Comparison of ENCODE assay signal across 10 cellular contexts in the genomic region with DNA sequence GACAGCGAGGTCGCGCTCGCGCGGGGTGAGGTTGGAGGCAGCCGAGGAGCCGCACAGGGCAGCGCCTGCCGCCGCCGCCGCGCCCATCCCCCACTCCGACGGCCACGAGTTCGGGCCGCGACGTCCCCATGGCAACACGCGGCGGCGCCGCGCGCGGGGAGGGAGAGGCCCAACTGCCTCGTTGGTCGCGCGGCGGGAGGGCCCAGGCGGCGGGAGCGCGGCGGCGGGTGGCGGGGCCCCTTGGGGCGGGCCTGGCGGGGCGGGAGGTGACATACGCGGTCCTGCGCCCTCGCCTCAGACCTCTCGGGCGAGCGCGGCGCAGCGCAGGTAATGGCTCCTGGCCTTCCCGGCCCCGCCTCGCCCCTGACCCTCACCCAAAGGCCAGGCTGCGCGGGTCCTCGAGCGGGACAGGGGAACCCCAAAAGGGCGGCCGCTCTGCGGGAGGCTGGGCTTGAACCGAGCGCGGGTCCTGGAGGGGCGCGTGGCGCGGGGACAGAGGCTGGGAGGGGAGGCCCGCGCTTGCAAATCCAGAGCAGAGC. TPM values are rescaled to one million over a fixed set of nuclear protein-coding genes. Genes with fewer than 3 reads are reported as not detected.
DNase-seq lines count a peak whose midpoint lies in the region; ATAC-seq and TF ChIP-seq lines count a peak whose summit lies in the region.
"Had no signal": no experiment of that assay in that cellular context is flagged by ENCODE, and none has a peak within 500 bp of the region (broad histone marks: within the 10 kb centered on the region; RNA-seq: fewer than 3 reads in every experiment).

A gene with protein sequence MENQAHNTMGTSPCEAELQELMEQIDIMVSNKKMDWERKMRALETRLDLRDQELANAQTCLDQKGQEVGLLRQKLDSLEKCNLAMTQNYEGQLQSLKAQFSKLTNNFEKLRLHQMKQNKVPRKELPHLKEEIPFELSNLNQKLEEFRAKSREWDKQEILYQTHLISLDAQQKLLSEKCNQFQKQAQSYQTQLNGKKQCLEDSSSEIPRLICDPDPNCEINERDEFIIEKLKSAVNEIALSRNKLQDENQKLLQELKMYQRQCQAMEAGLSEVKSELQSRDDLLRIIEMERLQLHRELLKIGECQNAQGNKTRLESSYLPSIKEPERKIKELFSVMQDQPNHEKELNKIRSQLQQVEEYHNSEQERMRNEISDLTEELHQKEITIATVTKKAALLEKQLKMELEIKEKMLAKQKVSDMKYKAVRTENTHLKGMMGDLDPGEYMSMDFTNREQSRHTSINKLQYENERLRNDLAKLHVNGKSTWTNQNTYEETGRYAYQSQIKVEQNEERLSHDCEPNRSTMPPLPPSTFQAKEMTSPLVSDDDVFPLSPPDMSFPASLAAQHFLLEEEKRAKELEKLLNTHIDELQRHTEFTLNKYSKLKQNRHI (plus strand): TSS at position 297 of the 539 bp plus-strand sequence. CDS start 1,518 bp downstream, outside the sequence.

- H3K9me3 ChIP-seq in breast epithelium: no peaks in the 10 kb centered on the region
- H3K9me3 ChIP-seq in stomach smooth muscle (ENCODE audit: control insufficient read depth in 2 of 2, low read length in 2 of 2): no peaks in the 10 kb centered on the region

- no peak within 1 kb of the TSS for H3K9ac ChIP-seq in stomach smooth muscle (ENCODE audit: low read length in 2 of 2)

- DNase-seq in activated CD4-positive, CD25-positive, alpha-beta regulatory T cell treated with anti-CD3 and anti-CD28 coated beads, Interleukin-2, amount 50 U/mL, for 72 hours: peak; percentile 30
- DNase-seq in NCI-H2196 (lab: John Stamatoyannopoulos, UW; ENCODE audit: unreplicated experiment) (peak; percentile 65), breast epithelium (ENCODE audit: low spot score in 2 of 2) (peak; percentile 22 to 65), left colon (peak; percentile 58 to 74)
- DNase-seq in stimulated activated naive CD4-positive, alpha-beta T cell treated with Interleukin-2 at 50 U/mL for 16 hours (lab: John Stamatoyannopoulos, UW): no peak

- ATAC-seq in activated CD4-positive, CD25-positive, alpha-beta regulatory T cell treated with anti-CD3 and anti-CD28 coated beads, Interleukin-2, amount 50 U/mL, for 24 hours: no peak
- ATAC-seq in left colon (peak; percentile 97), HG03175 (IDR thresholded peaks at IDR 0.05; ENCODE audit: unreplicated experiment) (no peak)

- intact Hi-C loops in breast epithelium (cut with DNase I; ENCODE audit: low total_unique reads): no loop called here
- intact Hi-C loops in left colon (cut with DNase I, micrococcal nuclease): no loop called here

- TF ChIP-seq CTCF in breast epithelium (IDR thresholded peaks at IDR 0.05): no peak

- no peaks in the 10 kb centered on the region for H3K36me3 ChIP-seq in breast epithelium
- H3K36me3 ChIP-seq in stomach smooth muscle (ENCODE audit: control insufficient read depth in 2 of 2, insufficient read depth in 2 of 2, low read length in 2 of 2): no peaks in the 10 kb centered on the region

- H3K4me3 ChIP-seq in breast epithelium: peak within 1 kb of the TSS; percentile 23 to 72 (median 55)
- H3K4me3 ChIP-seq in stomach smooth muscle (ENCODE audit: low read length in 2 of 2): peak within 1 kb of the TSS; percentile 12 to 68
- H3K4me3 ChIP-seq: PC-9 had no signal

- H3K27me3 ChIP-seq in breast epithelium (peaks cover 0 to 2% of the 10 kb centered on the region in 2 donors), stomach smooth muscle (ENCODE audit: control insufficient read depth in 1 of 2, insufficient read depth in 2 of 2, low read length in 2 of 2) (peaks cover 0 to 6% of the 10 kb centered on the region in 2 donors)

- no peak for TF ChIP-seq POLR2A in breast epithelium (IDR thresholded peaks at IDR 0.05)

- H3K4me1 ChIP-seq in breast epithelium (no peaks in the 10 kb centered on the region), stomach smooth muscle (ENCODE audit: control insufficient read depth, insufficient read depth, low read length) (no peaks in the 10 kb centered on the region)

- H3K27ac ChIP-seq in breast epithelium: no peak within 1 kb of the TSS
- H3K27ac ChIP-seq in stomach smooth muscle (ENCODE audit: low read length): no peak within 1 kb of the TSS
- H3K27ac ChIP-seq: C4-2B, PC-9 had no signal

RNA-seq across cellular contexts. Expression of the gene that starts here (rescaled TPM):
- under 1 TPM in 1 of 3 donors, not detected in 2; 0.59 TPM for total RNA-seq in breast epithelium
- total RNA-seq in left colon: under 1 TPM in 1 of 2 donors, not detected in 1; 0.27 TPM
- total RNA-seq: PC-9 had no signal

Comparison
In these comparisons a context has a peak if more than half of its experiments do, and no peak if none do; other contexts are left out.
1. Peak in DNase-seq and H3K4me3 ChIP-seq in breast epithelium; RNA of the gene not detected or under 1 TPM.
2. Peak in DNase-seq and ATAC-seq in left colon; RNA of the gene not detected or under 1 TPM.